ENCODE assay signal across 11 cellular contexts in the genomic region with DNA sequence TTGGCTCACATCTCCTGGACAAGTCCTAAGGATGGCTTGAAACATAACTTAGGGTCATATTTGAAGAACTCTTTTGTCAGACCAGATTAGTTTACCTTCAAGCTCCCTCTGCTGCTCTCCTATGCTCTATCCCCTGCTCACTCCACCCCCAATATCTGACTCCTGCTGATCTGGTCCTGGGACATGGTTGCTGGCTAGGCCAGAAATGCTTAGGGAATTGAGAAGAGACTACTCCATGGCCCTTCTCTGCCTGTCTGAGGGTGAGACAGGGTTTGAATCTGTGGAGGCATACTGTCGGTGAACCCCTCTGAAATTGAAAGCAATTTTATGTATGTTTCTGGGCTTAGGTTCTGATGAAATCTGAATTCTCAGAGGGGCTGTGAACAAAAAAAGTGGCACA. TPM values are rescaled to one million over a fixed set of nuclear protein-coding genes. Genes with fewer than 3 reads are reported as not detected.
A peak's percentile ranks its signal among the peaks of the same experiment; 100 is the strongest.
DNase-seq lines count a peak whose midpoint lies in the region; ATAC-seq and TF ChIP-seq lines count a peak whose summit lies in the region.
"Had no signal": no experiment of that assay in that cellular context is flagged by ENCODE, and none has a peak within 500 bp of the region (broad histone marks: within the 10 kb centered on the region; RNA-seq: fewer than 3 reads in every experiment).

No MANE protein-coding gene starts in this region.

- H3K4me1 Mint-ChIP-seq in CD14-positive monocyte = peaks cover 75% of the 10 kb centered on the region
- H3K4me1 Mint-ChIP-seq in activated CD8-positive, alpha-beta T cell treated with anti-CD3 and anti-CD28 coated beads for 36 hours (ENCODE audit: low read depth) = peaks cover 68% of the 10 kb centered on the region
- peaks cover 58 to 82% (median 69%) of the 10 kb centered on the region in 3 donors for H3K4me1 Mint-ChIP-seq in naive B cell

- CTCF ChIA-PET in activated CD8-positive, alpha-beta T cell treated with anti-CD3 and anti-CD28 coated beads for 36 hours (lab: Charles Lee) = interaction anchor here (1.0 to 2.6 kb wide), 6 partner anchors 9 to 302 kb away, joined by 3 to 15 read pairs (median 6); no protein-coding TSS in a partner anchor

- no peak overlapping the region for H3K4me3 Mint-ChIP-seq in CD14-positive monocyte
- peak overlapping the region; percentile 96 for H3K4me3 Mint-ChIP-seq in activated CD8-positive, alpha-beta T cell treated with anti-CD3 and anti-CD28 coated beads for 36 hours
- H3K4me3 Mint-ChIP-seq in naive B cell = peak overlapping the region in 7 of 8 donors; percentile 43 to 98 (median 62)
- H3K4me3 Mint-ChIP-seq: WTC11 had no signal

- DNase-seq in CD14-positive monocyte (ENCODE audit: low spot score) = no peak
- no peak for DNase-seq in activated CD8-positive, alpha-beta T cell treated with anti-CD3 and anti-CD28 coated beads for 36 hours
- no peak for DNase-seq in naive B cell
- DNase-seq in DMS53 treated with DMSO at 0.1 percent for 48 hours (lab: John Stamatoyannopoulos, UW; ENCODE audit: unreplicated experiment) = no peak
- no peak for DNase-seq in OCI-M2 (lab: John Stamatoyannopoulos, UW; ENCODE audit: unreplicated experiment)
- DNase-seq: Calu3, dermis blood vessel endothelial cell, NCI-H2107 had no signal

- POLR2A ChIA-PET in activated CD8-positive, alpha-beta T cell treated with anti-CD3 and anti-CD28 coated beads for 36 hours (lab: Charles Lee) = interaction anchor here (0.8 to 1.8 kb wide), 5 partner anchors 9 to 253 kb away, joined by 3 to 5 read pairs (median 3); no protein-coding TSS in a partner anchor

- H3K4me3 ChIP-seq in GM08714 (ENCODE audit: low read length) = peak overlapping the region; percentile 91; the same call in 1 of the 2 replicates

- intact Hi-C loops in CD14-positive monocyte (cut with micrococcal nuclease) = loop anchor here in 1 of 2 donors (10.0 kb wide), 1 partner anchor 83 kb away; the partner anchor contains the start of gene OTULINL
- intact Hi-C loops in activated CD8-positive, alpha-beta T cell treated with anti-CD3 and anti-CD28 coated beads for 36 hours (cut with micrococcal nuclease) = loop anchor here (5.0 kb wide), 4 partner anchors 40 to 250 kb away; partner anchors contain the start of gene ANKH

- H3K27ac Mint-ChIP-seq in CD14-positive monocyte = peak overlapping the region in 4 of 7 donors; percentile 37 to 87 (median 59)
- H3K27ac Mint-ChIP-seq in activated CD8-positive, alpha-beta T cell treated with anti-CD3 and anti-CD28 coated beads for 36 hours = peak overlapping the region; percentile 94
- H3K27ac Mint-ChIP-seq in naive B cell = peak overlapping the region in 3 of 6 donors; percentile 22 to 83 (median 70)
- H3K27ac Mint-ChIP-seq: WTC11 had no signal

- peaks cover 0 to 2% (median 2%) of the 10 kb centered on the region in 3 donors for H3K27me3 Mint-ChIP-seq in CD14-positive monocyte (ENCODE audit: low read depth in 3 of 3)
- no peaks in the 10 kb centered on the region for H3K27me3 Mint-ChIP-seq in activated CD8-positive, alpha-beta T cell treated with anti-CD3 and anti-CD28 coated beads for 36 hours
- H3K27me3 Mint-ChIP-seq in naive B cell = no peaks in the 10 kb centered on the region

- ATAC-seq in activated CD8-positive, alpha-beta T cell treated with anti-CD3 and anti-CD28 coated beads for 36 hours = no peak
- ATAC-seq in naive B cell (ENCODE audit: low read depth in 2 of 2) (no peak), GM21717 (IDR thresholded peaks at IDR 0.05; ENCODE audit: unreplicated experiment) (no peak)
- ATAC-seq: WTC11 had no signal

- TF ChIP-seq CTCF in CD14-positive monocyte (IDR thresholded peaks at IDR 0.05) = no peak
- no peak for TF ChIP-seq CTCF in activated CD8-positive, alpha-beta T cell treated with anti-CD3 and anti-CD28 coated beads for 36 hours (IDR thresholded peaks at IDR 0.05)

- H3K9me3 Mint-ChIP-seq in CD14-positive monocyte = no peaks in the 10 kb centered on the region
- H3K9me3 Mint-ChIP-seq in activated CD8-positive, alpha-beta T cell treated with anti-CD3 and anti-CD28 coated beads for 36 hours = no peaks in the 10 kb centered on the region
- no peaks in the 10 kb centered on the region for H3K9me3 Mint-ChIP-seq in naive B cell
- H3K9me3 Mint-ChIP-seq: WTC11 had no signal

- H3K36me3 Mint-ChIP-seq in CD14-positive monocyte (peaks cover 12 to 23% of the 10 kb centered on the region in 2 donors), naive B cell (no peaks in the 10 kb centered on the region)
- H3K36me3 Mint-ChIP-seq in activated CD8-positive, alpha-beta T cell treated with anti-CD3 and anti-CD28 coated beads for 36 hours (ENCODE audit: low read depth) = peaks cover 46% of the 10 kb centered on the region
- H3K36me3 Mint-ChIP-seq: WTC11 had no signal

RNA-seq across cellular contexts. Expression of gene OTULIN, which starts 3.3 kb away (rescaled TPM):
- polyA plus RNA-seq in CD14-positive monocyte (10 to 100 TPM; 13.7 to 14.2 TPM), naive B cell (ENCODE audit: low read depth in 6 of 6) (10 to 100 TPM in 5 of 6 donors, 1 to 10 TPM in 1; 9.4 to 27.8 (median 19.1) TPM)
- 10 to 100 TPM; 59.6 to 60.5 TPM for total RNA-seq in activated CD8-positive, alpha-beta T cell treated with anti-CD3 and anti-CD28 coated beads for 36 hours

Comparison
In these comparisons a context has a peak if more than half of its experiments do, and no peak if none do; other contexts are left out.
1. H3K4me3 Mint-ChIP-seq: peak in activated CD8-positive, alpha-beta T cell treated with anti-CD3 and anti-CD28 coated beads for 36 hours (single experiment) and naive B cell (7 of 8); none in CD14-positive monocyte (0 of 2).